Comparison of ENCODE assay signal across 18 cellular contexts in genomic region chr11:74695705-74696280, GRCh38. TPM values are rescaled to one million over a fixed set of nuclear protein-coding genes. Genes with fewer than 3 reads are reported as not detected.
A peak's percentile ranks its signal among the peaks of the same experiment; 100 is the strongest.
DNase-seq lines count a peak whose midpoint lies in the region; ATAC-seq, FAIRE-seq and TF ChIP-seq lines count a peak whose summit lies in the region.
"Had no signal": no experiment of that assay in that cellular context is flagged by ENCODE, and none has a peak within 500 bp of the region (broad histone marks: within the 10 kb centered on the region; RNA-seq: fewer than 3 reads in every experiment).

No MANE protein-coding gene starts in this region.

- POLR2A ChIA-PET in HepG2 (lab: Yijun Ruan, JAX): interaction anchor here (1.2 kb wide), 1 partner anchor 39 kb away, joined by 3 read pairs; no protein-coding TSS in a partner anchor
- POLR2A ChIA-PET in CD8-positive, alpha-beta memory T cell (lab: Charles Lee): no interaction called here

- no TSS peak for BruUV-seq in HepG2 (replicated peaks; lab: Mats Ljungman, UMichigan)

- peaks cover 3 to 24% of the 10 kb centered on the region in 2 donors for H3K27me3 Mint-ChIP-seq in CD8-positive, alpha-beta memory T cell

- no peak for TF ChIP-seq POLR2A in right lobe of liver (IDR thresholded peaks at IDR 0.05)
- no peak for TF ChIP-seq POLR2A in HepG2 (IDR thresholded peaks at IDR 0.05; ENCODE audit: insufficient read depth in 1 of 2, low read depth in 2 of 2, low read length in 2 of 2)
- TF ChIP-seq POLR2A in gastroesophageal sphincter (IDR thresholded peaks at IDR 0.05): no peak
- no peak for TF ChIP-seq POLR2A in sigmoid colon (IDR thresholded peaks at IDR 0.05)
- no peak for TF ChIP-seq POLR2A in H54 (IDR thresholded peaks at IDR 0.05; ENCODE audit: low read depth, low read length)

- H2AFZ ChIP-seq in HepG2 (ENCODE audit: low read length): no peak overlapping the region

- ATAC-seq in right lobe of liver (no peak), HepG2 (no peak), gastroesophageal sphincter (no peak)

- H3K79me2 ChIP-seq in HepG2 (ENCODE audit: insufficient read depth, low read length): no peaks in the 10 kb centered on the region

- no peak overlapping the region for H3K27ac Mint-ChIP-seq in CD8-positive, alpha-beta memory T cell
- H3K27ac Mint-ChIP-seq: CD4-positive, alpha-beta T cell had no signal

- no peak overlapping the region for H3K4me3 Mint-ChIP-seq in CD8-positive, alpha-beta memory T cell
- H3K4me3 Mint-ChIP-seq: CD4-positive, alpha-beta T cell had no signal

- CTCF ChIA-PET in HepG2 (lab: Yijun Ruan, JAX; ENCODE audit: low intra/inter-chr PET ratio, low total read pairs): no interaction called here
- CTCF ChIA-PET in CD8-positive, alpha-beta memory T cell (lab: Charles Lee): no interaction called here

- TF ChIP-seq EP300 in HepG2 (IDR thresholded peaks at IDR 0.05; ENCODE audit: low read depth in 2 of 2, low read length in 2 of 2) (no peak), HepG2 (CRISPR knock-in tag; IDR thresholded peaks at IDR 0.05; ENCODE audit: borderline replicate concordance) (no peak), gastroesophageal sphincter (IDR thresholded peaks at IDR 0.05) (no peak), sigmoid colon (IDR thresholded peaks at IDR 0.05) (no peak)

- no peaks in the 10 kb centered on the region for H3K9me3 Mint-ChIP-seq in CD8-positive, alpha-beta memory T cell
- H3K9me3 Mint-ChIP-seq: CD4-positive, alpha-beta T cell had no signal

- intact Hi-C loops in right lobe of liver (cut with DNase I) (no loop called here), HepG2 (cut with micrococcal nuclease; ENCODE audit: unreplicated experiment) (no loop called here), sigmoid colon (cut with DNase I) (loop anchor here (2.0 kb wide), 2 partner anchors 51 to 83 kb away; no protein-coding TSS in a partner anchor)

- H3K27me3 ChIP-seq in right lobe of liver (no peaks in the 10 kb centered on the region), HepG2 (ENCODE audit: control insufficient read depth in 1 of 2, insufficient read depth in 2 of 2, low read length in 2 of 2) (peaks cover 0 to 29% of the 10 kb centered on the region in 2 experiments; a peak in 3 of 5 replicates), gastroesophageal sphincter (no peaks in the 10 kb centered on the region), sigmoid colon (no peaks in the 10 kb centered on the region)
- no peaks in the 10 kb centered on the region for H3K27me3 ChIP-seq in CD8-positive, alpha-beta memory T cell (ENCODE audit: insufficient read depth, low read length, poor library complexity, severe bottlenecking)
- H3K27me3 ChIP-seq: ascending aorta had no signal

- no peaks in the 10 kb centered on the region for H3K9me3 ChIP-seq in right lobe of liver
- no peaks in the 10 kb centered on the region for H3K9me3 ChIP-seq in HepG2 (ENCODE audit: low read length)
- no peaks in the 10 kb centered on the region for H3K9me3 ChIP-seq in gastroesophageal sphincter
- no peaks in the 10 kb centered on the region for H3K9me3 ChIP-seq in sigmoid colon
- H3K9me3 ChIP-seq in CD8-positive, alpha-beta memory T cell (ENCODE audit: low read length): no peaks in the 10 kb centered on the region
- H3K9me3 ChIP-seq: ascending aorta had no signal

- no peak for TF ChIP-seq CTCF in right lobe of liver (IDR thresholded peaks at IDR 0.05)
- TF ChIP-seq CTCF in HepG2 (CRISPR knock-in tag; IDR thresholded peaks at IDR 0.05): no peak
- TF ChIP-seq CTCF in gastroesophageal sphincter (IDR thresholded peaks at IDR 0.05): no peak
- no peak for TF ChIP-seq CTCF in sigmoid colon (IDR thresholded peaks at IDR 0.05)

- H3K4me1 ChIP-seq in right lobe of liver: peaks cover 3 to 16% (median 7%) of the 10 kb centered on the region in 4 donors
- H3K4me1 ChIP-seq in HepG2 (ENCODE audit: insufficient read depth, low read length): peaks cover 26% of the 10 kb centered on the region
- H3K4me1 ChIP-seq in gastroesophageal sphincter: peaks cover 4 to 52% (median 9%) of the 10 kb centered on the region in 3 donors
- H3K4me1 ChIP-seq in sigmoid colon: peaks cover 0 to 53% (median 48%) of the 10 kb centered on the region in 4 donors
- H3K4me1 ChIP-seq in CD8-positive, alpha-beta memory T cell (ENCODE audit: insufficient read depth, low read length): no peaks in the 10 kb centered on the region

- H3K9ac ChIP-seq in HepG2 (ENCODE audit: insufficient read depth, low read depth, low read length): no peak overlapping the region

- H3K36me3 ChIP-seq in right lobe of liver (no peaks in the 10 kb centered on the region), HepG2 (replicated peaks in 1 of 2; ENCODE audit: control insufficient read depth in 1 of 2, insufficient read depth in 2 of 2, low read length in 2 of 2) (no peaks in the 10 kb centered on the region), gastroesophageal sphincter (no peaks in the 10 kb centered on the region), sigmoid colon (peaks cover 0 to 18% (median 0%) of the 10 kb centered on the region in 4 donors)
- no peaks in the 10 kb centered on the region for H3K36me3 ChIP-seq in CD8-positive, alpha-beta memory T cell (ENCODE audit: insufficient read depth, low read length)
- H3K36me3 ChIP-seq: ascending aorta had no signal

- DNase-seq in right lobe of liver: no peak
- DNase-seq in HepG2 (ENCODE audit: low spot score): no peak
- no peak for DNase-seq in sigmoid colon
- no peak for DNase-seq in CD8-positive, alpha-beta memory T cell
- DNase-seq in activated CD4-positive, alpha-beta T cell treated with anti-CD3 and anti-CD28 coated beads for 1 hour: no peak
- DNase-seq in SIG-M5 (lab: John Stamatoyannopoulos, UW): no peak
- DNase-seq in H54 (ENCODE audit: insufficient read length, low spot score): no peak
- DNase-seq: activated CD4-positive, alpha-beta T cell treated with anti-CD3 and anti-CD28 coated beads, Interleukin-2, amount 50 U/mL, for 4 hours; activated naive CD4-positive, alpha-beta T cell treated with Interleukin-2 at 50 U/mL for 16 hours; CD4-positive, alpha-beta T cell; Kasumi-1; NCI-H1105 treated with DMSO at 0.1 percent for 48 hours; NCI-H2171 had no signal

- no peak overlapping the region for H3K4me3 ChIP-seq in right lobe of liver
- no peak overlapping the region for H3K4me3 ChIP-seq in HepG2 (replicated peaks in 1 of 3; ENCODE audit: insufficient read depth in 1 of 3, low read depth in 2 of 3, low read length in 3 of 3)
- no peak overlapping the region for H3K4me3 ChIP-seq in gastroesophageal sphincter
- H3K4me3 ChIP-seq in sigmoid colon: no peak overlapping the region
- no peak overlapping the region for H3K4me3 ChIP-seq in CD8-positive, alpha-beta memory T cell (ENCODE audit: low read length)

- H4K20me1 ChIP-seq in HepG2 (ENCODE audit: insufficient read depth, low read length): no peaks in the 10 kb centered on the region

- H3K36me3 Mint-ChIP-seq in CD8-positive, alpha-beta memory T cell: no peaks in the 10 kb centered on the region

- TF ChIP-seq RAD21 in HepG2 (CRISPR knock-in tag; IDR thresholded peaks at IDR 0.05): no peak

- in situ Hi-C loops in HepG2 (cut with HindIII; ENCODE audit: extremely low pct_ligation_motif_present, low pct_unique_long_range_greater_than_20kb): no loop called here

- H3K27ac ChIP-seq in right lobe of liver: peak overlapping the region; percentile 86 to 96 (median 95)
- H3K27ac ChIP-seq in HepG2 (ENCODE audit: extremely low read length, insufficient read depth, low read length): no peak overlapping the region
- peak overlapping the region; percentile 4 to 91 (median 86) for H3K27ac ChIP-seq in gastroesophageal sphincter
- peak overlapping the region; percentile 83 to 91 (median 86) for H3K27ac ChIP-seq in sigmoid colon
- H3K27ac ChIP-seq in CD8-positive, alpha-beta memory T cell (ENCODE audit: low read depth, low read length): no peak overlapping the region

- WGBS in right lobe of liver (ENCODE audit: insufficient coverage, low coverage, low lambda C conversion rate, missing lambda C conversion rate): 93% methylated on average over 3 of the region's 11 CpGs
- 55% methylated on average over 10 of the region's 11 CpGs for WGBS in HepG2 (ENCODE audit: low lambda C conversion rate)
- WGBS in gastroesophageal sphincter (ENCODE audit: low coverage in 1 of 2), 2 donors: 40% methylated on average over 1 of the region's 11 CpGs; no CpG with 5 or more reads in 1 of the 2 donors
- WGBS in sigmoid colon, 2 donors: 88 to 90% methylated on average over 11 of the region's 11 CpGs

- peaks cover 0 to 9% (median 0%) of the 10 kb centered on the region in 3 donors for H3K4me1 Mint-ChIP-seq in CD8-positive, alpha-beta memory T cell

- FAIRE-seq in HepG2 (lab: Jason Lieb, UNC) (no peak), H54 (lab: Jason Lieb, UNC) (no peak)
- FAIRE-seq: colon had no signal

- H3K4me2 ChIP-seq in HepG2 (ENCODE audit: low read depth, low read length): no peak overlapping the region; the same call in 1 of the 2 replicates

RNA-seq across cellular contexts. Expression of gene CHRDL2, which starts 35.4 kb away (rescaled TPM):
- total RNA-seq in right lobe of liver: 10 to 100 TPM in 5 of 6 experiments, 1 to 10 TPM in 1; 2.9 to 41.4 (median 23.9) TPM
- total RNA-seq in HepG2 (2016; rRNA removed; fragmentation: Illumina TruSeq; extraction: Trizol): not detected in 2 replicates
- not detected in 2 replicates for total RNA-seq in HepG2 (2016; cell fraction: cytosol; rRNA removed; fragmentation: Illumina TruSeq; extraction: Trizol; ENCODE audit: low read depth)
- not detected in 2 replicates for total RNA-seq in HepG2 (2016; cell fraction: insoluble cytoplasmic fraction; rRNA removed; fragmentation: Illumina TruSeq; extraction: Trizol)
- total RNA-seq in HepG2 (2016; cell fraction: membrane; rRNA removed; fragmentation: Illumina TruSeq; extraction: Trizol): not detected in 2 replicates
- total RNA-seq in HepG2 (2016; cell fraction: nucleus; rRNA removed; fragmentation: Illumina TruSeq; extraction: Trizol): not detected in 2 replicates
- polyA plus RNA-seq in HepG2 (2011; rRNA removed): 0.04 TPM in 1 of 2 replicates, not detected in the other
- polyA plus RNA-seq in HepG2 (2011; cell fraction: cytosol; rRNA removed): 0.07 TPM in 1 of 2 replicates, not detected in the other
- polyA plus RNA-seq in HepG2 (2011; cell fraction: nucleus; rRNA removed): 0.16 and 0.34 TPM in 2 replicates
- 0.17 and 1.2 TPM in 2 replicates for polyA plus RNA-seq in HepG2 (2012)
- 0.20 and 0.28 TPM in 2 replicates for polyA plus RNA-seq in HepG2 (2016; cell fraction: cytosol; fragmentation: Illumina TruSeq; extraction: Trizol; ENCODE audit: low read depth)
- 0.41 TPM in 1 of 2 replicates, not detected in the other for polyA plus RNA-seq in HepG2 (2016; cell fraction: insoluble cytoplasmic fraction; fragmentation: Illumina TruSeq; extraction: Trizol; ENCODE audit: low read depth)
- 0.17 TPM in 1 of 2 replicates, not detected in the other for polyA plus RNA-seq in HepG2 (2016; cell fraction: membrane; fragmentation: Illumina TruSeq; extraction: Trizol; ENCODE audit: low read depth)
- polyA plus RNA-seq in HepG2 (2016; cell fraction: nucleus; fragmentation: Illumina TruSeq; extraction: Trizol; ENCODE audit: insufficient read depth, low read depth): 0.27 and 0.37 TPM in 2 replicates
- polyA minus RNA-seq in HepG2 (2011; rRNA and poly(A)+ RNA removed; ENCODE audit: low replicate concordance): 0.20 and 1.1 TPM in 2 replicates
- not detected in 2 replicates for polyA minus RNA-seq in HepG2 (2011; cell fraction: cytosol; rRNA and poly(A)+ RNA removed)
- not detected in 2 replicates for polyA minus RNA-seq in HepG2 (2011; cell fraction: nucleus; rRNA and poly(A)+ RNA removed)
- 10 to 100 TPM in 1 of 4 donors, 1 to 10 TPM in 2, not detected in 1; 1.5 to 13.6 (median 1.7) TPM for total RNA-seq in gastroesophageal sphincter
- 10 to 100 TPM in 2 of 4 donors, 1 to 10 TPM in 2; 6.1 to 45.1 (median 14.4) TPM for total RNA-seq in sigmoid colon
- polyA plus RNA-seq in sigmoid colon: 10 to 100 TPM in 1 of 3 donors, 1 to 10 TPM in 1, not detected in 1; 9.6 to 43.9 TPM
- total RNA-seq in CD8-positive, alpha-beta memory T cell: not detected
- polyA plus RNA-seq in CD8-positive, alpha-beta memory T cell: not detected
- total RNA-seq: ascending aorta; CD4-positive, alpha-beta T cell; Daoy; glomerular endothelial cell had no signal

RNA-seq across cellular contexts. Expression of gene RNF169, which starts 52.9 kb away (rescaled TPM):
- total RNA-seq in right lobe of liver: 1 to 10 TPM; 4.7 to 7.7 (median 6.8) TPM
- 14.2 and 17.0 TPM in 2 replicates for total RNA-seq in HepG2 (2016; rRNA removed; fragmentation: Illumina TruSeq; extraction: Trizol)
- total RNA-seq in HepG2 (2016; cell fraction: cytosol; rRNA removed; fragmentation: Illumina TruSeq; extraction: Trizol; ENCODE audit: low read depth): 1.6 and 1.9 TPM in 2 replicates
- 14.0 and 15.8 TPM in 2 replicates for total RNA-seq in HepG2 (2016; cell fraction: insoluble cytoplasmic fraction; rRNA removed; fragmentation: Illumina TruSeq; extraction: Trizol)
- total RNA-seq in HepG2 (2016; cell fraction: membrane; rRNA removed; fragmentation: Illumina TruSeq; extraction: Trizol): 6.1 and 6.8 TPM in 2 replicates
- total RNA-seq in HepG2 (2016; cell fraction: nucleus; rRNA removed; fragmentation: Illumina TruSeq; extraction: Trizol): 19.7 and 21.7 TPM in 2 replicates
- polyA plus RNA-seq in HepG2 (2011; rRNA removed): 4.8 and 5.3 TPM in 2 replicates
- 2.3 and 3.3 TPM in 2 replicates for polyA plus RNA-seq in HepG2 (2011; cell fraction: cytosol; rRNA removed)
- 6.3 and 7.5 TPM in 2 replicates for polyA plus RNA-seq in HepG2 (2011; cell fraction: nucleus; rRNA removed)
- polyA plus RNA-seq in HepG2 (2012): 5.4 and 6.4 TPM in 2 replicates
- polyA plus RNA-seq in HepG2 (2016; cell fraction: cytosol; fragmentation: Illumina TruSeq; extraction: Trizol; ENCODE audit: low read depth): 0.20 and 0.22 TPM in 2 replicates
- 6.0 and 6.8 TPM in 2 replicates for polyA plus RNA-seq in HepG2 (2016; cell fraction: insoluble cytoplasmic fraction; fragmentation: Illumina TruSeq; extraction: Trizol; ENCODE audit: low read depth)
- 0.93 and 1.1 TPM in 2 replicates for polyA plus RNA-seq in HepG2 (2016; cell fraction: membrane; fragmentation: Illumina TruSeq; extraction: Trizol; ENCODE audit: low read depth)
- polyA plus RNA-seq in HepG2 (2016; cell fraction: nucleus; fragmentation: Illumina TruSeq; extraction: Trizol; ENCODE audit: insufficient read depth, low read depth): 13.1 and 13.4 TPM in 2 replicates
- 15.7 and 33.2 TPM in 2 replicates for polyA minus RNA-seq in HepG2 (2011; rRNA and poly(A)+ RNA removed; ENCODE audit: low replicate concordance)
- 12.7 and 13.5 TPM in 2 replicates for polyA minus RNA-seq in HepG2 (2011; cell fraction: cytosol; rRNA and poly(A)+ RNA removed)
- polyA minus RNA-seq in HepG2 (2011; cell fraction: nucleus; rRNA and poly(A)+ RNA removed): 43.4 and 50.1 TPM in 2 replicates
- 10 to 100 TPM; 26.0 to 31.8 (median 29.3) TPM for total RNA-seq in gastroesophageal sphincter
- 10 to 100 TPM; 20.3 to 27.7 (median 22.5) TPM for total RNA-seq in sigmoid colon
- polyA plus RNA-seq in sigmoid colon: 1 to 10 TPM; 1.6 to 5.1 (median 1.8) TPM
- 10 to 100 TPM; 13.4 to 13.6 TPM for total RNA-seq in CD8-positive, alpha-beta memory T cell
- polyA plus RNA-seq in CD8-positive, alpha-beta memory T cell: 2.3 TPM

Comparison
In these comparisons a context has a peak if more than half of its experiments do, and no peak if none do; other contexts are left out.
1. H3K27ac ChIP-seq: peak in right lobe of liver (3 of 3), gastroesophageal sphincter (4 of 4) and sigmoid colon (4 of 4); none in HepG2 (single experiment) and CD8-positive, alpha-beta memory T cell (single experiment).